11 cellular contexts compared by ENCODE assay signal in the genomic region with DNA sequence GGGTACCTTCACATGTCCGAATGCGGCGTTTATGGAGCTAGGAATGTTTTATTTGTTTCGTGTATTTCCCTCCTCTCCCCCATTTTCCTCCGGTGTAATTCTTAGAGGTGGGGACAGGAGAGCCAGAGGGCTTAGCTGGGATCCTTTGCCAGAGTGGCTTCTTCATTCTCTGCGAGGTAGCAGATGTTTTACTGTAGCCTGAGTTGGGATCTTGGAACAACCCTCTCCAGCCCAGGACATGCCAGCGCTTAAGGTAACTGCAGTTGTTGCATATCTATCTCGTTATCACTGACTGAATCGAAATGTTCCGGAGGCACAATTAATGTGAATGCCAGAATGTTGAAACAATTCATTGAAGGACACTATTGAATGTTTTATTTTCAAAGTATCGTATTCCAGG. TPM values are rescaled to one million over a fixed set of nuclear protein-coding genes. Genes with fewer than 3 reads are reported as not detected.
DNase-seq lines count a peak whose midpoint lies in the region; ATAC-seq and TF ChIP-seq lines count a peak whose summit lies in the region.
"Had no signal": no experiment of that assay in that cellular context is flagged by ENCODE, and none has a peak within 500 bp of the region (broad histone marks: within the 10 kb centered on the region; RNA-seq: fewer than 3 reads in every experiment).

No MANE protein-coding gene starts in this region.

- H3K9me3 ChIP-seq in SK-N-MC (ENCODE audit: low read depth, low read length) (no peaks in the 10 kb centered on the region), osteoblast (ENCODE audit: low read depth, low read length) (no peaks in the 10 kb centered on the region)
- H3K9me3 ChIP-seq: upper lobe of right lung had no signal

- H3K4me3 ChIP-seq in SK-N-MC (peak overlapping the region; percentile 62), osteoblast (ENCODE audit: insufficient read depth, low read length) (peak overlapping the region; percentile 59)
- H3K4me3 ChIP-seq: upper lobe of right lung had no signal

- no peaks in the 10 kb centered on the region for H3K27me3 ChIP-seq in foreskin keratinocyte
- peaks cover 5% of the 10 kb centered on the region for H3K27me3 ChIP-seq in osteoblast (ENCODE audit: insufficient read depth, low read length)
- H3K27me3 ChIP-seq: upper lobe of right lung had no signal

- H3K27ac ChIP-seq in SK-N-MC (no peak overlapping the region), foreskin keratinocyte (no peak overlapping the region), osteoblast (ENCODE audit: low read depth, low read length) (no peak overlapping the region)
- H3K27ac ChIP-seq: upper lobe of right lung had no signal

- TF ChIP-seq CTCF in foreskin keratinocyte (conservative IDR thresholded peaks at IDR 0.05): no peak
- TF ChIP-seq CTCF in osteoblast (IDR thresholded peaks at IDR 0.05; ENCODE audit: extremely low read depth, low read depth, low read length): no peak

- DNase-seq in NCI-H1694 treated with DMSO at 0.1 percent for 48 hours (lab: John Stamatoyannopoulos, UW) (peak; percentile 5), NCI-H1694 (lab: John Stamatoyannopoulos, UW) (no peak), SK-N-MC (ENCODE audit: low read depth, low spot score) (no peak), foreskin keratinocyte (no peak), osteoblast (ENCODE audit: insufficient read length, low spot score, missing footprints) (no peak), cerebellum (ENCODE audit: low spot score) (no peak)
- DNase-seq: 8988T, T-helper 1 cell, upper lobe of right lung had no signal

- no peaks in the 10 kb centered on the region for H3K4me1 ChIP-seq in foreskin keratinocyte
- peaks cover 3% of the 10 kb centered on the region for H3K4me1 ChIP-seq in osteoblast (ENCODE audit: insufficient read depth, low read length)
- H3K4me1 ChIP-seq: upper lobe of right lung had no signal

- no peaks in the 10 kb centered on the region for H3K36me3 ChIP-seq in SK-N-MC (ENCODE audit: insufficient read depth, low read length)
- H3K36me3 ChIP-seq in osteoblast (ENCODE audit: insufficient read depth, low read length): no peaks in the 10 kb centered on the region
- H3K36me3 ChIP-seq: upper lobe of right lung had no signal

- peak overlapping the region; percentile 5 for H2AFZ ChIP-seq in osteoblast (ENCODE audit: low read length)

- ATAC-seq in foreskin keratinocyte: peak; percentile 9
- ATAC-seq in GM18517 (IDR thresholded peaks at IDR 0.05; ENCODE audit: unreplicated experiment): no peak
- no peak for ATAC-seq in HG03342 (IDR thresholded peaks at IDR 0.05; ENCODE audit: unreplicated experiment)
- ATAC-seq: upper lobe of right lung had no signal

- no peak overlapping the region for H3K9ac ChIP-seq in SK-N-MC (ENCODE audit: insufficient read length)

- H3K79me2 ChIP-seq in osteoblast (ENCODE audit: insufficient read depth, low read length): no peaks in the 10 kb centered on the region

- H3K4me2 ChIP-seq in osteoblast (ENCODE audit: insufficient read depth, low read length): peak overlapping the region; percentile 76

- no peaks in the 10 kb centered on the region for H4K20me1 ChIP-seq in osteoblast (ENCODE audit: insufficient read depth, low read length)

RNA-seq across cellular contexts. Expression of gene DYNLT3, which starts 59.0 kb away (rescaled TPM):
- 21.9 and 28.5 TPM in 2 replicates for total RNA-seq in foreskin keratinocyte
- 14.2 and 15.0 TPM in 2 replicates for polyA plus RNA-seq in foreskin keratinocyte
- 56.6 and 58.6 TPM in 2 replicates for total RNA-seq in osteoblast
- 22.5 TPM for total RNA-seq in cerebellum
